16 cellular contexts compared by ENCODE assay signal in genomic region chr10:73646598-73647041, GRCh38. TPM values are rescaled to one million over a fixed set of nuclear protein-coding genes. Genes with fewer than 3 reads are reported as not detected.
DNase-seq lines count a peak whose midpoint lies in the region; ATAC-seq and TF ChIP-seq lines count a peak whose summit lies in the region.
"Had no signal": no experiment of that assay in that cellular context is flagged by ENCODE, and none has a peak within 500 bp of the region (broad histone marks: within the 10 kb centered on the region; RNA-seq: fewer than 3 reads in every experiment).

No MANE protein-coding gene starts in this region.

- peak; percentile 71 for DNase-seq in H7
- DNase-seq in progenitor cell of endocrine pancreas (ENCODE audit: low spot score, unreplicated experiment), result no peak
- DNase-seq in GOT3 (lab: John Stamatoyannopoulos, UW), result no peak
- no peak for DNase-seq in NCI-H2107 treated with DMSO at 0.1 percent for 48 hours (lab: John Stamatoyannopoulos, UW; ENCODE audit: unreplicated experiment)
- DNase-seq: activated CD4-positive, CD25-positive, alpha-beta regulatory T cell treated with anti-CD3 and anti-CD28 coated beads, Interleukin-2, amount 50 U/mL, for 72 hours; activated T-cell treated with anti-CD3 and anti-CD28 coated beads, Interleukin-2, amount 50 U/mL, for 4 hours; NCI-H1048; stimulated activated naive CD4-positive, alpha-beta T cell treated with Interleukin-2 at 50 U/mL for 16 hours had no signal

- H3K4me3 ChIP-seq in H7 (ENCODE audit: insufficient read depth, low read depth, low read length), result peak overlapping the region; percentile 57; the same call in 1 of the 2 replicates
- peak overlapping the region; percentile 72; the same call in 1 of the 2 replicates for H3K4me3 ChIP-seq in iPS-20b (ENCODE audit: low read length)

- TF ChIP-seq CTCF in brain (conservative IDR thresholded peaks at IDR 0.05), result no peak
- no peak for TF ChIP-seq CTCF in progenitor cell of endocrine pancreas (IDR thresholded peaks at IDR 0.05; ENCODE audit: unreplicated experiment)

- H3K36me3 ChIP-seq in H7 (replicated peaks; ENCODE audit: control insufficient read depth, insufficient read depth, low read length) (no peaks in the 10 kb centered on the region), iPS-20b (ENCODE audit: insufficient read depth, low read depth, low read length) (no peaks in the 10 kb centered on the region)

- H3K4me1 ChIP-seq in iPS-20b (ENCODE audit: insufficient read depth, low read length), result peaks cover 5% of the 10 kb centered on the region

- H3K27me3 ChIP-seq in H7 (ENCODE audit: control insufficient read depth, insufficient read depth, low read length) (no peaks in the 10 kb centered on the region; the same call in 1 of the 2 replicates), iPS-20b (ENCODE audit: insufficient read depth, low read length) (no peaks in the 10 kb centered on the region)

- no peak overlapping the region for H3K27ac ChIP-seq in iPS-20b (ENCODE audit: low read length)

- H3K9me3 ChIP-seq in iPS-20b (ENCODE audit: insufficient read depth, low read depth, low read length), result no peaks in the 10 kb centered on the region

- H3K9me3 Mint-ChIP-seq in brain (no peaks in the 10 kb centered on the region), progenitor cell of endocrine pancreas (ENCODE audit: low read depth) (no peaks in the 10 kb centered on the region)
- H3K9me3 Mint-ChIP-seq: activated T-cell treated with anti-CD3 and anti-CD28 coated beads, Interleukin-2, amount 50 U/mL, for 4 hours; CD14-positive monocyte had no signal

- no peaks in the 10 kb centered on the region for H3K36me3 Mint-ChIP-seq in brain
- no peaks in the 10 kb centered on the region for H3K36me3 Mint-ChIP-seq in progenitor cell of endocrine pancreas (ENCODE audit: insufficient read depth)
- H3K36me3 Mint-ChIP-seq: CD14-positive monocyte had no signal

- H3K27ac Mint-ChIP-seq in brain (peak overlapping the region in 4 of 5 experiments; percentile 84 to 96 (median 89)), progenitor cell of endocrine pancreas (no peak overlapping the region)

- H3K4me1 Mint-ChIP-seq in brain (peaks cover 48% of the 10 kb centered on the region), progenitor cell of endocrine pancreas (ENCODE audit: low read depth) (peaks cover 9% of the 10 kb centered on the region)

- H3K4me3 Mint-ChIP-seq in brain (peak overlapping the region; percentile 76 to 90 (median 84)), progenitor cell of endocrine pancreas (ENCODE audit: low read depth) (peak overlapping the region; percentile 72)

- H3K27me3 Mint-ChIP-seq in brain (peaks cover 10% of the 10 kb centered on the region), progenitor cell of endocrine pancreas (peaks cover 12% of the 10 kb centered on the region)

- no peak for ATAC-seq in GM18517 (IDR thresholded peaks at IDR 0.05; ENCODE audit: unreplicated experiment)

- H3K9ac ChIP-seq in iPS-20b (ENCODE audit: low read depth, low read length), result peak overlapping the region; percentile 62; the same call in 1 of the 2 replicates

RNA-seq across cellular contexts. Expression of gene MYOZ1, which starts 5.3 kb away (rescaled TPM):
- total RNA-seq in H7 (2014; rRNA removed; shearing (Covaris generic)), result 2.0 and 2.8 TPM in 2 replicates
- 3.6 TPM for polyA plus RNA-seq in brain (ENCODE audit: insufficient read depth, low read depth, low replicate concordance)
- total RNA-seq in progenitor cell of endocrine pancreas, result 0.31 TPM in 1 of 2 replicates, not detected in the other
- total RNA-seq: activated T-cell treated with anti-CD3 and anti-CD28 coated beads, Interleukin-2, amount 50 U/mL, for 4 hours; HT-29; lung microvascular endothelial cell; OCI-LY7 had no signal
- polyA plus RNA-seq: CD14-positive monocyte had no signal

RNA-seq across cellular contexts. Expression of gene SYNPO2L, which starts 9.2 kb away (rescaled TPM):
- 0.11 TPM in 1 of 2 replicates, not detected in the other for total RNA-seq in H7 (2014; rRNA removed; shearing (Covaris generic))
- 0.12 TPM for polyA plus RNA-seq in brain (ENCODE audit: insufficient read depth, low read depth, low replicate concordance)
- 0.07 TPM in 1 of 2 replicates, not detected in the other for total RNA-seq in progenitor cell of endocrine pancreas
- total RNA-seq: HT-29, lung microvascular endothelial cell, OCI-LY7, renal cortical epithelial cell had no signal
- polyA plus RNA-seq: CD14-positive monocyte had no signal

RNA-seq across cellular contexts. Expression of gene AGAP5, which starts 51.3 kb away (rescaled TPM):
- total RNA-seq in H7 (2014; rRNA removed; shearing (Covaris generic)), result 4.4 and 6.0 TPM in 2 replicates
- polyA plus RNA-seq in brain (ENCODE audit: insufficient read depth, low read depth, low replicate concordance), result 0.41 TPM
- 15.5 and 17.3 TPM in 2 replicates for total RNA-seq in progenitor cell of endocrine pancreas

RNA-seq across cellular contexts. Expression of gene USP54, which starts 55.5 kb away (rescaled TPM):
- total RNA-seq in H7 (2014; rRNA removed; shearing (Covaris generic)), result 25.0 and 28.4 TPM in 2 replicates
- polyA plus RNA-seq in brain (ENCODE audit: insufficient read depth, low read depth, low replicate concordance), result 49.6 TPM
- total RNA-seq in progenitor cell of endocrine pancreas, result 79.0 and 83.8 TPM in 2 replicates
